In the genomic region with DNA sequence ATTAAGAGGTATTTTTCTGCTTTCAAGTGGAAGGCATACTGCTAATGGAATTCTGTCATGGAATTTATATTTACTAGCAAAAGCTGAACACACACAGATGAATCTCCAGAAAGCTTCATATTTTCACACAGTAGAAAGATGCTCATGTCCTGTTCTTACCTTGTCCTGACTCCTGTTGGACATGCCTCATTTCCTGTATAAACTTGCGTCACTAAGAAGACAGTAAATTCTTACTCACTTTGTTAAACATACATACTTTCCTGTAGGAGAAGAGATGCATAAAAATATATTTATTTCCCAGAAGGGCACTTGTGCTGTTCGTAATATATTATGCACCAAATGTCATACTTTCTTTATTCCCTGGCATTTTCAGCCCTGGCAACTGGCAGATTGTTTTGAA, we compare ENCODE assay signal across 21 cellular contexts.
DNase-seq lines count a peak whose midpoint lies in the region; ATAC-seq and TF ChIP-seq lines count a peak whose summit lies in the region.
"Had no signal": no experiment of that assay in that cellular context is flagged by ENCODE, and none has a peak within 500 bp of the region (broad histone marks: within the 10 kb centered on the region; RNA-seq: fewer than 3 reads in every experiment).

No MANE protein-coding gene starts in this region.

- H3K4me1 Mint-ChIP-seq in MCF 10A (ENCODE audit: insufficient read depth, unreplicated experiment): peaks cover 29% of the 10 kb centered on the region
- H3K4me1 Mint-ChIP-seq in glutamatergic neuron (ENCODE audit: low read depth, unreplicated experiment): no peaks in the 10 kb centered on the region
- H3K4me1 Mint-ChIP-seq: central memory CD8-positive, alpha-beta T cell had no signal

- H3K27ac Mint-ChIP-seq in MCF 10A (ENCODE audit: low read depth, unreplicated experiment): peak overlapping the region; percentile 86
- H3K27ac Mint-ChIP-seq in glutamatergic neuron (ENCODE audit: unreplicated experiment): no peak overlapping the region
- H3K27ac Mint-ChIP-seq: activated naive CD8-positive, alpha-beta T cell; CD4-positive, alpha-beta T cell; natural killer cell treated with Interleukin-12 subunit alpha and Interleukin-12 subunit beta and Interleukin-15 and Interleukin-18, amount 100 ng/mL, for 72 hours had no signal

- no TSS peak for BruUV-seq in MCF 10A (replicated peaks; lab: Mats Ljungman, UMichigan)

- no peaks in the 10 kb centered on the region for H3K9me3 Mint-ChIP-seq in MCF 10A (ENCODE audit: unreplicated experiment)
- no peaks in the 10 kb centered on the region for H3K9me3 Mint-ChIP-seq in glutamatergic neuron (ENCODE audit: unreplicated experiment)
- H3K9me3 Mint-ChIP-seq: CD4-positive, alpha-beta T cell; central memory CD8-positive, alpha-beta T cell; natural killer cell treated with Interleukin-12 subunit alpha and Interleukin-12 subunit beta and Interleukin-15 and Interleukin-18, amount 100 ng/mL, for 72 hours had no signal

- no peak for ATAC-seq in GM18858 (IDR thresholded peaks at IDR 0.05; ENCODE audit: unreplicated experiment)
- ATAC-seq: natural killer cell treated with Interleukin-12 subunit alpha and Interleukin-12 subunit beta and Interleukin-15 and Interleukin-18, amount 100 ng/mL, for 72 hours had no signal

- peaks cover 12% of the 10 kb centered on the region for H3K36me3 Mint-ChIP-seq in MCF 10A (ENCODE audit: insufficient read depth, unreplicated experiment)
- no peaks in the 10 kb centered on the region for H3K36me3 Mint-ChIP-seq in glutamatergic neuron (ENCODE audit: unreplicated experiment)
- H3K36me3 Mint-ChIP-seq: activated naive CD8-positive, alpha-beta T cell; natural killer cell treated with Interleukin-12 subunit alpha and Interleukin-12 subunit beta and Interleukin-15 and Interleukin-18, amount 100 ng/mL, for 72 hours had no signal

- H3K27ac ChIP-seq in breast epithelium: no peak overlapping the region
- H3K27ac ChIP-seq in ascending aorta: peak overlapping the region; percentile 54 to 72
- peak overlapping the region; percentile 64 to 68 for H3K27ac ChIP-seq in tibial artery
- H3K27ac ChIP-seq: prostate gland had no signal

- CTCF ChIA-PET in MCF 10A (lab: Yijun Ruan, JAX): interaction anchor here (0.6 to 1.1 kb wide), 3 partner anchors 29 to 33 kb away, joined by 3 to 4 read pairs (median 3); no protein-coding TSS in a partner anchor

- TF ChIP-seq POLR2A in breast epithelium (IDR thresholded peaks at IDR 0.05): no peak

- POLR2A ChIA-PET in MCF 10A (lab: Yijun Ruan, JAX): interaction anchor here (1.0 kb wide), 1 partner anchor 85 kb away, joined by 3 read pairs; no protein-coding TSS in a partner anchor

- H3K36me3 ChIP-seq in breast epithelium: no peaks in the 10 kb centered on the region
- peaks cover 3 to 5% of the 10 kb centered on the region in 2 donors for H3K36me3 ChIP-seq in ascending aorta
- no peaks in the 10 kb centered on the region for H3K36me3 ChIP-seq in tibial artery
- H3K36me3 ChIP-seq: prostate gland had no signal

- H3K9me3 ChIP-seq in breast epithelium (no peaks in the 10 kb centered on the region), ascending aorta (no peaks in the 10 kb centered on the region), tibial artery (no peaks in the 10 kb centered on the region)
- H3K9me3 ChIP-seq: prostate gland had no signal

- TF ChIP-seq CTCF in MCF 10A (IDR thresholded peaks at IDR 0.05; ENCODE audit: unreplicated experiment) (no peak), breast epithelium (IDR thresholded peaks at IDR 0.05) (no peak), ascending aorta (IDR thresholded peaks at IDR 0.05) (no peak), fibroblast of the aortic adventitia (IDR thresholded peaks at IDR 0.05; ENCODE audit: insufficient read depth, low read length) (no peak), tibial artery (IDR thresholded peaks at IDR 0.05) (no peak), glutamatergic neuron (IDR thresholded peaks at IDR 0.05; ENCODE audit: partially characterized antibody, unreplicated experiment) (no peak)

- DNase-seq in MCF 10A (ENCODE audit: unreplicated experiment): peak; percentile 74
- DNase-seq in breast epithelium (ENCODE audit: low spot score in 2 of 2): no peak
- DNase-seq in ascending aorta (ENCODE audit: low spot score in 2 of 2): no peak
- DNase-seq in fibroblast of the aortic adventitia (ENCODE audit: low read depth): peak; percentile 62
- DNase-seq in tibial artery: no peak
- DNase-seq in COLO829 (ENCODE audit: low spot score): no peak
- DNase-seq in glutamatergic neuron: no peak
- DNase-seq: 8988T; activated CD4-positive, alpha-beta T cell treated with anti-CD3 and anti-CD28 coated beads, Interleukin-2, amount 50 U/mL, for 4 hours; activated T-cell treated with anti-CD3 and anti-CD28 coated beads, Interleukin-2, amount 50 U/mL, for 1 hour; CD4-positive, alpha-beta T cell; effector memory CD4-positive, alpha-beta T cell; GOT3; NCI-H1436 treated with DMSO at 0.1 percent for 48 hours; NCI-H2227 treated with DMSO at 0.1 percent for 48 hours; stimulated activated naive CD4-positive, alpha-beta T cell had no signal

- H3K27me3 Mint-ChIP-seq in MCF 10A (ENCODE audit: insufficient read depth, unreplicated experiment): no peaks in the 10 kb centered on the region
- no peaks in the 10 kb centered on the region for H3K27me3 Mint-ChIP-seq in glutamatergic neuron (ENCODE audit: unreplicated experiment)
- H3K27me3 Mint-ChIP-seq: activated naive CD8-positive, alpha-beta T cell; CD4-positive, alpha-beta T cell had no signal

- H3K4me3 Mint-ChIP-seq in MCF 10A (ENCODE audit: unreplicated experiment) (no peak overlapping the region), glutamatergic neuron (ENCODE audit: unreplicated experiment) (no peak overlapping the region)
- H3K4me3 Mint-ChIP-seq: activated naive CD8-positive, alpha-beta T cell; CD4-positive, alpha-beta T cell; central memory CD8-positive, alpha-beta T cell; natural killer cell treated with Interleukin-12 subunit alpha and Interleukin-12 subunit beta and Interleukin-15 and Interleukin-18, amount 100 ng/mL, for 72 hours had no signal

- no peaks in the 10 kb centered on the region for H3K4me1 ChIP-seq in breast epithelium
- H3K4me1 ChIP-seq in ascending aorta: peaks cover 2 to 18% of the 10 kb centered on the region in 2 donors
- H3K4me1 ChIP-seq in tibial artery: peaks cover 0 to 57% (median 13%) of the 10 kb centered on the region in 4 donors
- H3K4me1 ChIP-seq: prostate gland had no signal

- intact Hi-C loops in MCF 10A (cut with micrococcal nuclease): no loop called here
- intact Hi-C loops in breast epithelium (cut with DNase I; ENCODE audit: low total_unique reads): no loop called here
- intact Hi-C loops in ascending aorta (cut with DNase I): no loop called here
- intact Hi-C loops in tibial artery (cut with DNase I; ENCODE audit: low total_unique reads): no loop called here

- no peaks in the 10 kb centered on the region for H3K27me3 ChIP-seq in breast epithelium
- H3K27me3 ChIP-seq in ascending aorta: no peaks in the 10 kb centered on the region
- H3K27me3 ChIP-seq in tibial artery: no peaks in the 10 kb centered on the region

- H3K4me3 ChIP-seq in breast epithelium: no peak overlapping the region
- no peak overlapping the region for H3K4me3 ChIP-seq in ascending aorta
- H3K4me3 ChIP-seq in fibroblast of the aortic adventitia (ENCODE audit: low read depth, low read length): no peak overlapping the region
- H3K4me3 ChIP-seq in tibial artery: no peak overlapping the region
- H3K4me3 ChIP-seq: prostate gland had no signal

Comparison
In these comparisons a context has a peak if more than half of its experiments do, and no peak if none do; other contexts are left out.
1. DNase-seq: peak in MCF 10A (single experiment) and fibroblast of the aortic adventitia (single experiment); none in breast epithelium (0 of 2), ascending aorta (0 of 2), tibial artery (0 of 2), COLO829 (single experiment) and glutamatergic neuron (single experiment).
2. H3K27ac ChIP-seq: peak in ascending aorta (2 of 2) and tibial artery (2 of 2); none in breast epithelium (0 of 2).